8 cellular contexts compared by ENCODE assay signal in genomic region chr1:6554907-6555778, GRCh38. TPM values are rescaled to one million over a fixed set of nuclear protein-coding genes. Genes with fewer than 3 reads are reported as not detected.
DNase-seq lines count a peak whose midpoint lies in the region; ATAC-seq, FAIRE-seq and TF ChIP-seq lines count a peak whose summit lies in the region.

Gene TAS1R1, plus strand, starts transcription at chr1:6555307. Its CDS starts 67 bp downstream, at chr1:6555374.

- peaks cover 21% of the 10 kb centered on the region for H3K79me2 ChIP-seq in GM12878 (ENCODE audit: control insufficient read depth, insufficient read depth, low read length)

- intact Hi-C loops in GM12878 (cut with micrococcal nuclease; ENCODE audit: unreplicated experiment): loop anchor here (5.0 kb wide), 1 partner anchor 57 kb away; the partner anchor contains the start of gene PHF13

- H3K36me3 ChIP-seq in GM12878 (ENCODE audit: control insufficient read depth in 2 of 2, insufficient read depth in 2 of 2, low read length in 1 of 2) (no peaks in the 10 kb centered on the region), iPS-20b (ENCODE audit: insufficient read depth, low read depth, low read length) (peaks cover 4% of the 10 kb centered on the region)

- BruUV-seq in GM12878 (replicated peaks; lab: Mats Ljungman, UMichigan): no TSS peak

- no peak for FAIRE-seq in GM12878 (lab: Jason Lieb, UNC)

- peaks cover 16% of the 10 kb centered on the region for H3K36me3 Mint-ChIP-seq in stimulated activated effector memory CD8-positive, alpha-beta T cell treated with anti-CD3 and anti-CD28 coated beads, Interleukin-12 subunit alpha, Interleukin-12 subunit beta, amount 100 ng/mL, for 72 hours

- in situ Hi-C loops in GM12878 (cut with MboI): no loop called here

- POLR2A ChIA-PET in GM12878 (lab: Charles Lee): interaction anchor here (1.2 kb wide), 1 partner anchor 25 kb away, joined by 3 read pairs; the partner anchor contains the start of gene ZBTB48

- H4K20me1 ChIP-seq in GM12878 (ENCODE audit: control insufficient read depth, insufficient read depth): no peaks in the 10 kb centered on the region

- whole genome bisulfite sequencing in GM12878 (ENCODE audit: insufficient coverage, insufficient replicate concordance, low lambda C conversion rate, missing lambda C conversion rate): 43% methylated on average over 19 of the region's 19 CpGs

- SMC1A ChIA-PET in GM12878 (lab: Charles Lee; ENCODE audit: uncharacterized antibody, unreplicated experiment): interaction anchor here (0.7 to 1.4 kb wide), 4 partner anchors 8 to 63 kb away, joined by 3 read pairs; no protein-coding TSS in a partner anchor

- H3K27ac ChIP-seq in GM12878 (ENCODE audit: control insufficient read depth, insufficient read depth): peak within 1 kb of the TSS; percentile 78
- H3K27ac ChIP-seq in iPS-20b (ENCODE audit: low read length): no peak within 1 kb of the TSS

- H3K4me1 ChIP-seq in GM12878 (ENCODE audit: control insufficient read depth, insufficient read depth, low read length): peaks cover 9% of the 10 kb centered on the region
- H3K4me1 ChIP-seq in iPS-20b (ENCODE audit: insufficient read depth, low read length): peaks cover 8% of the 10 kb centered on the region; the same call in 1 of the 2 replicates

- H3K27ac Mint-ChIP-seq in stimulated activated effector memory CD8-positive, alpha-beta T cell treated with anti-CD3 and anti-CD28 coated beads, Interleukin-12 subunit alpha, Interleukin-12 subunit beta, amount 100 ng/mL, for 72 hours: peak within 1 kb of the TSS; percentile 64

- no peak for TF ChIP-seq RAD21 in GM12878 (IDR thresholded peaks at IDR 0.05; ENCODE audit: insufficient read depth, low read depth, low read length)

- H3K4me3 Mint-ChIP-seq in stimulated activated effector memory CD8-positive, alpha-beta T cell treated with anti-CD3 and anti-CD28 coated beads, Interleukin-12 subunit alpha, Interleukin-12 subunit beta, amount 100 ng/mL, for 72 hours: peak within 1 kb of the TSS; percentile 81

- TF ChIP-seq CTCF in GM12878 (IDR thresholded peaks at IDR 0.05 in 2 of 3, conservative IDR thresholded peaks at IDR 0.05 in 1 of 3; ENCODE audit: control insufficient read depth in 2 of 3, extremely low read depth in 1 of 3, insufficient read depth in 1 of 3, low read depth in 3 of 3, low read length in 3 of 3) (no peak), GM10266 (IDR thresholded peaks at IDR 0.05; ENCODE audit: control insufficient read depth, insufficient read depth, low read depth, missing control alignments) (no peak)

- DNase-seq in activated CD8-positive, alpha-beta memory T cell treated with anti-CD3 and anti-CD28 coated beads, Interleukin-2, amount 50 U/mL, for 48 hours: peak; percentile 53
- no peak for DNase-seq in activated CD8-positive, alpha-beta memory T cell treated with anti-CD3 and anti-CD28 coated beads, Interleukin-2, amount 50 U/mL, for 4 hours
- DNase-seq in GM12878 (ENCODE audit: low read depth, low spot score) (no peak), NOMO-1 (lab: John Stamatoyannopoulos, UW; ENCODE audit: unreplicated experiment in 2 of 2) (no peak), GM10266 (ENCODE audit: extremely low spot score) (no peak), epidermal melanocyte (ENCODE audit: insufficient read length, low spot score) (no peak)
- DNase-seq in stimulated activated effector memory CD8-positive, alpha-beta T cell treated with anti-CD3 and anti-CD28 coated beads, Interleukin-12 subunit alpha, Interleukin-12 subunit beta, amount 100 ng/mL, for 72 hours (ENCODE audit: low spot score in 2 of 2): no peak

- H2AFZ ChIP-seq in GM12878 (ENCODE audit: control insufficient read depth, low read depth, low read length): peak within 1 kb of the TSS; percentile 98

- H3K4me2 ChIP-seq in GM12878 (ENCODE audit: control insufficient read depth, insufficient read depth): peak within 1 kb of the TSS; percentile 77

- peaks cover 13% of the 10 kb centered on the region for H3K4me1 Mint-ChIP-seq in stimulated activated effector memory CD8-positive, alpha-beta T cell treated with anti-CD3 and anti-CD28 coated beads, Interleukin-12 subunit alpha, Interleukin-12 subunit beta, amount 100 ng/mL, for 72 hours

- H3K9me3 ChIP-seq in GM12878 (replicated peaks; ENCODE audit: control insufficient read depth, insufficient read depth, low read length) (no peaks in the 10 kb centered on the region), iPS-20b (ENCODE audit: insufficient read depth, low read depth, low read length) (no peaks in the 10 kb centered on the region)

- peak within 1 kb of the TSS; percentile 96 for H3K9ac ChIP-seq in GM12878 (ENCODE audit: control insufficient read depth, insufficient read depth, low read length)
- H3K9ac ChIP-seq in iPS-20b (ENCODE audit: low read depth, low read length): peak within 1 kb of the TSS; percentile 92

- RAD21 ChIA-PET in GM12878 (lab: Charles Lee; ENCODE audit: unreplicated experiment): interaction anchor here (0.9 to 1.5 kb wide), 7 partner anchors 25 to 146 kb away, joined by 3 to 11 read pairs (median 3); partner anchors contain the start of genes DNAJC11, THAP3 and ZBTB48

- TF ChIP-seq POLR2A in GM12878 (IDR thresholded peaks at IDR 0.05; ENCODE audit: low read depth, low read length): no peak

- no peak for ATAC-seq in GM12878
- no peak for ATAC-seq in stimulated activated effector memory CD8-positive, alpha-beta T cell treated with anti-CD3 and anti-CD28 coated beads, Interleukin-12 subunit alpha, Interleukin-12 subunit beta, amount 100 ng/mL, for 72 hours

- CTCF ChIA-PET in GM12878 (lab: Yijun Ruan, JAX): interaction anchor here (0.8 to 4.6 kb wide), 18 partner anchors 15 to 308 kb away, joined by 3 to 39 read pairs (median 4); partner anchors contain the start of genes KLHL21 and ZBTB48

- TF ChIP-seq EP300 in GM12878 (IDR thresholded peaks at IDR 0.05; ENCODE audit: borderline replicate concordance in 1 of 2, control insufficient read depth in 1 of 2, low read depth in 2 of 2, low read length in 2 of 2): no peak

- H3K9me3 Mint-ChIP-seq in stimulated activated effector memory CD8-positive, alpha-beta T cell treated with anti-CD3 and anti-CD28 coated beads, Interleukin-12 subunit alpha, Interleukin-12 subunit beta, amount 100 ng/mL, for 72 hours: no peaks in the 10 kb centered on the region

- H3K27me3 ChIP-seq in GM12878 (replicated peaks in 1 of 2; ENCODE audit: control insufficient read depth in 2 of 2, insufficient read depth in 2 of 2, low read length in 1 of 2) (no peaks in the 10 kb centered on the region), iPS-20b (ENCODE audit: insufficient read depth, low read length) (no peaks in the 10 kb centered on the region)

- H3K4me3 ChIP-seq in GM12878 (peak within 1 kb of the TSS; percentile 78), iPS-20b (ENCODE audit: low read length) (peak within 1 kb of the TSS; percentile 91)

TF ChIP-seq in GM12878, 131 proteins besides CTCF, POLR2A, EP300 and RAD21:
- TF ChIP-seq SMARCA5 (IDR thresholded peaks at IDR 0.05) (no peak), KAT2A (conservative IDR thresholded peaks at IDR 0.05; ENCODE audit: control insufficient read depth, low read depth, low read length) (no peak), KDM1A (IDR thresholded peaks at IDR 0.05; ENCODE audit: borderline replicate concordance) (no peak), HDAC2 (IDR thresholded peaks at IDR 0.05) (no peak)

RNA-seq across cellular contexts. Expression of gene TAS1R1, which starts in this region (rescaled TPM):
- total RNA-seq in GM12878 (2013; cell fraction: nucleolus; rRNA removed): not detected in 2 replicates
- total RNA-seq in GM12878 (2014; rRNA removed) (not detected in 2 replicates), GM12878 (2014; rRNA removed; fragmentation: Illumina TruSeq; extraction: Trizol) (not detected in 2 replicates), GM12878 (2021) (0.11 TPM in 1 of 2 replicates, not detected in the other)
- not detected for polyA plus RNA-seq in GM12878 (2011; ENCODE audit: low read depth)
- polyA plus RNA-seq in GM12878 (2011; rRNA removed) (not detected in 2 replicates), GM12878 (2014; fragmentation: Illumina TruSeq; extraction: Trizol) (0.03 TPM in 1 of 2 replicates, not detected in the other), GM12878 (2014; fragmentation: Nextera tagmentation; extraction: Ambion mirVana) (under 1 TPM in 1 of 2 experiments, not detected in 1; 0.04 TPM), GM12878 (2014; rRNA removed) (0.06 and 0.10 TPM in 2 replicates), GM12878 (2016; fragmentation: Nextera tagmentation; extraction: Ambion mirVana) (not detected)
- polyA plus RNA-seq in GM12878 (2011; cell fraction: cytosol; rRNA removed): 0.03 TPM in 1 of 2 replicates, not detected in the other
- 0.04 TPM in 1 of 2 replicates, not detected in the other for polyA plus RNA-seq in GM12878 (2011; cell fraction: nucleus; rRNA removed)
- polyA plus RNA-seq in GM12878 (2012): 0.14 and 0.38 TPM in 2 replicates
- not detected in 2 replicates for polyA minus RNA-seq in GM12878 (2011; rRNA and poly(A)+ RNA removed)
- polyA minus RNA-seq in GM12878 (2011; cell fraction: cytosol; rRNA and poly(A)+ RNA removed): not detected in 2 replicates
- polyA minus RNA-seq in GM12878 (2011; cell fraction: nucleus; rRNA and poly(A)+ RNA removed): not detected in 2 replicates
